15 cellular contexts compared by ENCODE assay signal in the genomic region with DNA sequence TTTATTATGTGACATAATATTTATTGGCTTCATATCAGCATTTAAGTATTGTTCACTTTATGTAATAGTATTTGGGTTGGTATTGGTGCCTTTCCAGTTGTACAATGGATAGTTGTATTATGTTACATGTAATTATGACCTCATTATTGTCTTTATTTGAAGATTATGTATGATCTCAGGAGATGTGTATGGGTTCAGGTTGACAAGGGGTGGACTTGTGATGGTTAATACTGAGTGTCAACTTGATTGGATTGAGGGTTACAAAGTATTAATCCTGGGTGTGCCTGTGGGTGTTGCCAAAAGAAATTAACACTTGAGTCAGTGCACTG. TPM values are rescaled to one million over a fixed set of nuclear protein-coding genes. Genes with fewer than 3 reads are reported as not detected.
"Had no signal": no experiment of that assay in that cellular context is flagged by ENCODE, and none has a peak within 500 bp of the region (broad histone marks: within the 10 kb centered on the region; RNA-seq: fewer than 3 reads in every experiment).

No MANE protein-coding gene starts in this region.

RNA-seq across cellular contexts. Expression of a gene that starts 12.0 kb away (rescaled TPM):
- total RNA-seq: bronchial epithelial cell, cardiac muscle cell had no signal

RNA-seq across cellular contexts. Expression of a gene that starts 25.7 kb away (rescaled TPM):
- total RNA-seq: bronchial epithelial cell, cardiac muscle cell had no signal

RNA-seq across cellular contexts. Expression of a gene that starts 51.5 kb away (rescaled TPM):
- total RNA-seq: activated B cell treated with CpG ODN at 0.5 μM for 24 hours; activated CD4-positive, alpha-beta T cell treated with anti-CD3 and anti-CD28 coated beads, Interleukin-2, amount 10 ng/mL, durations not matched to agents 24 days and 14 days; activated CD8-positive, alpha-beta T cell treated with anti-CD3 and anti-CD28 coated beads for 36 hours; activated naive CD4-positive, alpha-beta T cell treated with anti-CD3 and anti-CD28 coated beads for 36 hours; activated naive CD8-positive, alpha-beta T cell treated with anti-CD3 and anti-CD28 coated beads for 36 hours; activated T-cell treated with anti-CD3 and anti-CD28 coated beads, Interleukin-2, amount 50 U/mL, for 4 hours; activated T-helper 1 cell treated with anti-CD3 and anti-CD28 coated beads, Interleukin-12 subunit alpha, Interleukin-12 subunit beta, Interleukin-2, Interleukin-4 antibody, amounts not matched to agents 30 ng/mL and 10 ng/mL and 1 ng/mL, durations not matched to agents 14 hours and 24 hours and 36 hours; activated T-helper 17 cell treated with anti-CD3 and anti-CD28 coated beads, Interleukin-2, amount 50 U/mL, for 72 hours; cardiac muscle cell; cerebellum; T-cell; T-helper 1 cell treated with Interleukin-12 subunit alpha and Interleukin-12 subunit beta and Interleukin-4 antibody, amounts not matched to agents 30 ng/mL and 1 ng/mL, for 36 hours; T-helper 17 cell; T-helper 2 cell treated with Interferon-gamma antibody and Interleukin-4, amounts not matched to agents 100 ng/mL and 5 ng/mL, for 36 hours had no signal
